Comparison of ENCODE assay signal across 28 cellular contexts in the genomic region with DNA sequence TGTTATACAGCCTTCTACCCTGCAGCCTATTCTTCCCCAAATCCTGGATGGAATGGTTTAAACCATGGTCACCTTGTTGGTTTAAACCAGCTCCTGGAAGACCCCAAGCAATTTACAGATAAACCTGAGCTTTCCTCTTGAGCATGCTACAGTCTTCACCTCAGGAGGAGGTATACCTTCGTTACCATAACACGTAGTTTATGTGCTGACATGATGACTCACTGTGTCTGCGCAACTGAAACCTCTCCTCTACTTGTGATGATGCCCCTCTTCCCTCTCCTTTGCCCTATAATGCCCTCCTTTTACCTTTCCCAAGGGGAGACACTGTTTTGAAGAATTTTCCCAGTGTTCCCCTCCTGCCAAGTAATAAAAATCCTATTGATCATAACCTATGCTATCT.
"Had no signal": no experiment of that assay in that cellular context is flagged by ENCODE, and none has a peak within 500 bp of the region (broad histone marks: within the 10 kb centered on the region; RNA-seq: fewer than 3 reads in every experiment).

No MANE protein-coding gene starts in this region.

- H3K27ac ChIP-seq: colonic mucosa, epithelial cell of prostate, esophagus squamous epithelium, gastrocnemius medialis, heart right ventricle, left lung, lower lobe of right lung had no signal

- DNase-seq: colonic mucosa; cortex of kidney; effector CD8-positive, alpha-beta T cell; effector memory CD8-positive, alpha-beta T cell; endodermal cell; erythroblast; esophagus squamous epithelium; foreskin fibroblast; foreskin melanocyte; gastrocnemius medialis; glutamatergic neuron; head of caudate nucleus; heart right ventricle; hippocampal formation; left cardiac atrium; left lung; left ventricle myocardium superior; lower lobe of right lung; mesenchymal stem cell; mucosa of descending colon; naive B cell had no signal

- FAIRE-seq: endometrium, islet of Langerhans, keratinocyte had no signal

- ATAC-seq: effector memory CD8-positive, alpha-beta T cell; esophagus mucosa; gastrocnemius medialis; heart right ventricle; left cardiac atrium; left lung; left ventricle myocardium superior; lower lobe of right lung; mucosa of descending colon had no signal

- H3K27me3 Mint-ChIP-seq: dendritic cell treated with granulocyte-macrophage colony-stimulating factor and Interleukin-4, amounts not matched to agents 40 ng/mL and 50 ng/mL, for 4 days; effector memory CD8-positive, alpha-beta T cell; naive B cell had no signal

- H3K4me1 Mint-ChIP-seq: naive B cell had no signal

- H3K36me3 Mint-ChIP-seq: mesothelial cell of epicardium, naive B cell had no signal

- H3K27me3 ChIP-seq: colonic mucosa, esophagus squamous epithelium, gastrocnemius medialis, heart right ventricle, left lung had no signal

- H3K36me3 ChIP-seq: colonic mucosa, esophagus squamous epithelium, gastrocnemius medialis, heart right ventricle, left lung, lower lobe of right lung had no signal

- H3K4me3 ChIP-seq: colonic mucosa, esophagus squamous epithelium, gastrocnemius medialis, heart right ventricle, left lung, lower lobe of right lung, mucosa of descending colon had no signal

- H3K9me3 ChIP-seq: colonic mucosa, esophagus squamous epithelium, gastrocnemius medialis, lower lobe of right lung, mucosa of descending colon had no signal

- H3K4me3 Mint-ChIP-seq: dendritic cell treated with granulocyte-macrophage colony-stimulating factor and Interleukin-4, amounts not matched to agents 40 ng/mL and 50 ng/mL, for 4 days; effector memory CD8-positive, alpha-beta T cell; endodermal cell; mesothelial cell of epicardium; naive B cell had no signal

- H3K4me1 ChIP-seq: colonic mucosa, esophagus squamous epithelium, gastrocnemius medialis, heart right ventricle, left lung, lower lobe of right lung had no signal

- H3K27ac Mint-ChIP-seq: dendritic cell treated with granulocyte-macrophage colony-stimulating factor and Interleukin-4, amounts not matched to agents 40 ng/mL and 50 ng/mL, for 4 days; effector memory CD8-positive, alpha-beta T cell; endodermal cell; mesothelial cell of epicardium; naive B cell had no signal
